10 cellular contexts compared by ENCODE assay signal in the genomic region with DNA sequence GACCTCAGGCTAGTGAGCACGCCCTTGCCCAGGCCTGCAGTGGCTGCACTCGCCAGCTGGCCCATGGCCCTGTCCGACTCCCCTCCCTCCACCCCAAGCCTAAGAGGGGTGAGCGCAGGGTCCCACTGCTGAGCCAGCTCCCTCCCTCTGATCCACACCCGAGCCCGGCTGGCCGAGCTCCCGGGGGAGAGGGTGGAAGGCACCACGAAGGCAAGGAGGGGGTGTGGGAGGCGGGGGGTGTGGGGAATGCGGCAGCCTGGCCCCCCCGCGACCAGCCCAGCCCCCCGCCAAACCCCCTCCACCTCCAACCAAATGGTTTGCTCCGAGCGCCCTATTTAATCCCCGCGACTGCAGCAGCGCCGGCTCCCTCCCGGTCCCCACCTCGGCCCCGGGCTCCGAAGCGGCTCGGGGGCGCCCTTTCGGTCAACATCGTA. TPM values are rescaled to one million over a fixed set of nuclear protein-coding genes. Genes with fewer than 3 reads are reported as not detected.
DNase-seq lines count a peak whose midpoint lies in the region; ATAC-seq, FAIRE-seq and TF ChIP-seq lines count a peak whose summit lies in the region.
"Had no signal": no experiment of that assay in that cellular context is flagged by ENCODE, and none has a peak within 500 bp of the region (broad histone marks: within the 10 kb centered on the region; RNA-seq: fewer than 3 reads in every experiment).

TSS of gene CADM3 (plus strand) at position 362 of the 434 bp plus-strand sequence. CDS start 151 bp downstream, outside the sequence.

- H3K9me3 ChIP-seq in HUES64 (ENCODE audit: insufficient read depth, low read depth, low read length) (no peaks in the 10 kb centered on the region), astrocyte (ENCODE audit: insufficient read depth, low read depth, low read length) (no peaks in the 10 kb centered on the region), iPS-18c (ENCODE audit: control insufficient read depth, insufficient read depth, low read length) (peaks cover 4% of the 10 kb centered on the region), smooth muscle cell (replicated peaks; ENCODE audit: low read depth) (no peaks in the 10 kb centered on the region), small intestine (ENCODE audit: control insufficient read depth, low read depth) (no peaks in the 10 kb centered on the region)

- H3K27ac Mint-ChIP-seq in astrocyte (ENCODE audit: unreplicated experiment): peak within 1 kb of the TSS; percentile 0
- H3K27ac Mint-ChIP-seq: natural killer cell had no signal

- no peaks in the 10 kb centered on the region for H3K9me3 Mint-ChIP-seq in astrocyte (ENCODE audit: unreplicated experiment)
- H3K9me3 Mint-ChIP-seq: natural killer cell had no signal

- H3K4me3 Mint-ChIP-seq in astrocyte (ENCODE audit: unreplicated experiment): peak within 1 kb of the TSS; percentile 86
- H3K4me3 Mint-ChIP-seq: natural killer cell had no signal

- H3K27me3 Mint-ChIP-seq in astrocyte (ENCODE audit: low read depth, unreplicated experiment): peaks cover 34% of the 10 kb centered on the region

- H3K36me3 Mint-ChIP-seq in astrocyte (ENCODE audit: low read depth, unreplicated experiment): no peaks in the 10 kb centered on the region

- H3K4me1 Mint-ChIP-seq in astrocyte (ENCODE audit: low read depth, unreplicated experiment): peaks cover 9% of the 10 kb centered on the region

- H4K20me1 ChIP-seq in astrocyte (ENCODE audit: insufficient read depth, low read length) (no peaks in the 10 kb centered on the region), smooth muscle cell (ENCODE audit: low read depth) (peaks cover 12% of the 10 kb centered on the region)

- TF ChIP-seq CTCF in astrocyte (IDR thresholded peaks at IDR 0.05; ENCODE audit: insufficient read depth, low read depth, low read length) (no peak), smooth muscle cell (IDR thresholded peaks at IDR 0.05; ENCODE audit: borderline replicate concordance, insufficient read depth, poor library complexity, severe bottlenecking) (no peak)

- ATAC-seq in HG03565 (IDR thresholded peaks at IDR 0.05; ENCODE audit: unreplicated experiment) (no peak), GM18873 (IDR thresholded peaks at IDR 0.05; ENCODE audit: low FRiP score, unreplicated experiment) (no peak)
- ATAC-seq: natural killer cell had no signal

- peak within 1 kb of the TSS; percentile 45 for H2AFZ ChIP-seq in astrocyte (ENCODE audit: low read depth, low read length)
- peak within 1 kb of the TSS; percentile 33 for H2AFZ ChIP-seq in smooth muscle cell (ENCODE audit: low read depth)

- WGBS in HUES64: 3% methylated on average over 18 of the region's 29 CpGs
- 3% methylated on average over 7 of the region's 29 CpGs for WGBS in smooth muscle cell (ENCODE audit: low lambda C conversion rate)
- WGBS in small intestine, 3 donors: 5 to 19% (median 10%) methylated on average over 7 to 29 of the region's 29 CpGs

- H3K4me2 ChIP-seq in astrocyte (ENCODE audit: low read length) (peak within 1 kb of the TSS; percentile 78), smooth muscle cell (peak within 1 kb of the TSS; percentile 93)

- no peaks in the 10 kb centered on the region for H3K4me1 ChIP-seq in HUES64 (ENCODE audit: insufficient read depth, low read length)
- H3K4me1 ChIP-seq in astrocyte (ENCODE audit: insufficient read depth, low read length): no peaks in the 10 kb centered on the region
- H3K4me1 ChIP-seq in smooth muscle cell (ENCODE audit: low read depth): no peaks in the 10 kb centered on the region
- no peaks in the 10 kb centered on the region for H3K4me1 ChIP-seq in small intestine (ENCODE audit: control insufficient read depth in 2 of 2, insufficient read depth in 1 of 2, low read depth in 1 of 2, low read length in 1 of 2)

- H3K4me3 ChIP-seq in HUES64 (ENCODE audit: low read length) (peak within 1 kb of the TSS; percentile 95), astrocyte (ENCODE audit: insufficient read depth, low read depth, low read length) (peak within 1 kb of the TSS; percentile 9), iPS-18c (ENCODE audit: insufficient read depth, low read depth, low read length) (peak within 1 kb of the TSS; percentile 84), smooth muscle cell (peak within 1 kb of the TSS; percentile 52), small intestine (ENCODE audit: low read depth in 1 of 2, low read length in 2 of 2) (no peak within 1 kb of the TSS)

- DNase-seq in astrocyte (ENCODE audit: low read depth) (no peak), smooth muscle cell (lab: John Stamatoyannopoulos, UW; ENCODE audit: unreplicated experiment) (no peak), NCI-H2107 (lab: John Stamatoyannopoulos, UW) (no peak), small intestine (no peak)
- DNase-seq: activated naive CD4-positive, alpha-beta T cell; natural killer cell had no signal

- no peaks in the 10 kb centered on the region for H3K36me3 ChIP-seq in HUES64 (ENCODE audit: insufficient read depth, low read length)
- H3K36me3 ChIP-seq in astrocyte (ENCODE audit: insufficient read depth, low read length): no peaks in the 10 kb centered on the region
- no peaks in the 10 kb centered on the region for H3K36me3 ChIP-seq in smooth muscle cell (ENCODE audit: low read depth)
- no peaks in the 10 kb centered on the region for H3K36me3 ChIP-seq in small intestine (ENCODE audit: control insufficient read depth in 2 of 2, insufficient read depth in 2 of 2, low read length in 2 of 2)

- H3K9ac ChIP-seq in HUES64 (ENCODE audit: low read depth, low read length) (peak within 1 kb of the TSS; percentile 20; the same call in 1 of the 2 replicates), astrocyte (ENCODE audit: low read length) (no peak within 1 kb of the TSS), smooth muscle cell (ENCODE audit: low read depth) (no peak within 1 kb of the TSS)

- H3K79me2 ChIP-seq in astrocyte (ENCODE audit: insufficient read depth, low read length): no peaks in the 10 kb centered on the region
- no peaks in the 10 kb centered on the region for H3K79me2 ChIP-seq in smooth muscle cell (ENCODE audit: low read depth)

- FAIRE-seq in astrocyte (lab: Jason Lieb, UNC) (no peak), small intestine (lab: Jason Lieb, UNC) (no peak)

- H3K27ac ChIP-seq in HUES64 (ENCODE audit: low read depth, low read length) (no peak within 1 kb of the TSS; the same call in 1 of the 2 replicates), astrocyte (ENCODE audit: low read depth, low read length) (no peak within 1 kb of the TSS), smooth muscle cell (ENCODE audit: low read depth) (no peak within 1 kb of the TSS), small intestine (ENCODE audit: low read depth in 1 of 2, low read length in 1 of 2) (no peak within 1 kb of the TSS)

- no peaks in the 10 kb centered on the region for H3F3A ChIP-seq in smooth muscle cell (ENCODE audit: low read depth)

- H3K27me3 ChIP-seq in HUES64 (ENCODE audit: insufficient read depth, low read length) (peaks cover 13% of the 10 kb centered on the region; the same call in 1 of the 2 replicates), astrocyte (ENCODE audit: insufficient read depth, low read length) (peaks cover 40% of the 10 kb centered on the region), smooth muscle cell (ENCODE audit: low read depth) (peaks cover 65% of the 10 kb centered on the region), small intestine (ENCODE audit: control insufficient read depth in 2 of 2, insufficient read depth in 2 of 2, low read length in 2 of 2) (peaks cover 2 to 5% of the 10 kb centered on the region in 2 donors)

RNA-seq across cellular contexts. Expression of gene CADM3, which starts in this region (rescaled TPM):
- 5.2 TPM for polyA plus RNA-seq in HUES64 (2013, experiment 1 of 2)
- polyA plus RNA-seq in HUES64 (2013, experiment 2 of 2): 6.8 TPM
- 18.2 and 26.2 TPM in 2 replicates for total RNA-seq in astrocyte
- 0.54 and 0.90 TPM in 2 replicates for total RNA-seq in smooth muscle cell
- 0.74 and 1.2 TPM in 2 replicates for polyA plus RNA-seq in smooth muscle cell
- polyA plus RNA-seq in small intestine: 10 to 100 TPM in 1 of 3 donors, under 1 TPM in 1, not detected in 1; 0.27 to 23.5 TPM
- total RNA-seq: natural killer cell had no signal

Comparison
In these comparisons a context has a peak if more than half of its experiments do, and no peak if none do; other contexts are left out.
1. RNA of gene CADM3 (total RNA-seq): 18.2 to 26.2 TPM in astrocyte; 0.54 to 0.90 TPM in smooth muscle cell; every median in the first group is over 10 times any median in the second.
2. H3K4me3 ChIP-seq: peak in HUES64 (single experiment), astrocyte (single experiment), iPS-18c (single experiment) and smooth muscle cell (single experiment); none in small intestine (0 of 2).